ENCODE assay signal across 22 cellular contexts in the genomic region with DNA sequence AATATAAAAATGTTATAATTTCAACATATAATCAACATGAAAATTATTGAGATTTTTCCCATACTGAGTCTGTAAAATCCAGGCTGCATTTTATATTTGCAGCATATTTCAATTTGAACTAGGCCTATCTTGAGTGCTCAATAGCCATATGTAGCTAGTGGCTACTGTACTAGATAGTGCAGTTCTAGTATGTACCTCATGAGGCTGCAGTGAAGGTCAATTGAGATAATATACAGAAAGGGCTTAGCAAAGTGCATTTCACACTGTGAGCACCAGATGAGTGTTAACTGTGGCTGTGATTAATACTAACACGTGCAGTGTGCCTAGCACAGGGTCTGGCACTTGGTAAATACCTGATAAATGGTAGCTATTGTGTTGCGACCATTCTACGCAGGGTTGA. TPM values are rescaled to one million over a fixed set of nuclear protein-coding genes. Genes with fewer than 3 reads are reported as not detected.
A peak's percentile ranks its signal among the peaks of the same experiment; 100 is the strongest.
DNase-seq lines count a peak whose midpoint lies in the region; ATAC-seq, FAIRE-seq and TF ChIP-seq lines count a peak whose summit lies in the region.
"Had no signal": no experiment of that assay in that cellular context is flagged by ENCODE, and none has a peak within 500 bp of the region (broad histone marks: within the 10 kb centered on the region; RNA-seq: fewer than 3 reads in every experiment).

No MANE protein-coding gene starts in this region.

- H3K4me3 ChIP-seq in AG04450 (ENCODE audit: low read depth, low read length) (no peak overlapping the region), RWPE2 (ENCODE audit: severe bottlenecking) (no peak overlapping the region), esophagus muscularis mucosa (no peak overlapping the region)
- H3K4me3 ChIP-seq: BLaER1 had no signal

- H3K4me1 Mint-ChIP-seq in activated naive CD4-positive, alpha-beta T cell treated with anti-CD3 and anti-CD28 coated beads, Interleukin-2, amount 10 ng/mL, durations not matched to agents 7 days and 5 days = peaks cover under 1% of the 10 kb centered on the region
- peaks cover under 1% of the 10 kb centered on the region for H3K4me1 Mint-ChIP-seq in activated T-helper 2 cell treated with anti-CD3 and anti-CD28 coated beads, Interferon-gamma antibody, Interleukin-2, Interleukin-4, amounts not matched to agents 10 μg/mL and 5 μg/mL and 100 μg/mL, durations not matched to agents 14 hours and 24 hours and 36 hours (ENCODE audit: low read depth)

- H3K27me3 Mint-ChIP-seq in activated naive CD4-positive, alpha-beta T cell treated with anti-CD3 and anti-CD28 coated beads, Interleukin-2, amount 10 ng/mL, durations not matched to agents 7 days and 5 days = peaks cover 54% of the 10 kb centered on the region
- peaks cover 33% of the 10 kb centered on the region for H3K27me3 Mint-ChIP-seq in activated T-helper 2 cell treated with anti-CD3 and anti-CD28 coated beads, Interferon-gamma antibody, Interleukin-2, Interleukin-4, amounts not matched to agents 10 μg/mL and 5 μg/mL and 100 μg/mL, durations not matched to agents 14 hours and 24 hours and 36 hours (ENCODE audit: low read depth)

- no peak for TF ChIP-seq EP300 in esophagus muscularis mucosa (IDR thresholded peaks at IDR 0.05)

- H3K9me3 ChIP-seq in AG04450 (ENCODE audit: control insufficient read depth, insufficient read depth, low read length) (no peaks in the 10 kb centered on the region), RWPE2 (ENCODE audit: severe bottlenecking) (no peaks in the 10 kb centered on the region), esophagus muscularis mucosa (no peaks in the 10 kb centered on the region)
- H3K9me3 ChIP-seq: BLaER1 had no signal

- ATAC-seq in RWPE2 (ENCODE audit: low read depth) = peak; percentile 20; the same call in 1 of the 3 replicates
- no peak for ATAC-seq in GM19328 (IDR thresholded peaks at IDR 0.05; ENCODE audit: unreplicated experiment)
- ATAC-seq: Panc1 had no signal

- H3K36me3 Mint-ChIP-seq in activated naive CD4-positive, alpha-beta T cell treated with anti-CD3 and anti-CD28 coated beads, Interleukin-2, amount 10 ng/mL, durations not matched to agents 7 days and 5 days = no peaks in the 10 kb centered on the region
- no peaks in the 10 kb centered on the region for H3K36me3 Mint-ChIP-seq in activated T-helper 2 cell treated with anti-CD3 and anti-CD28 coated beads, Interferon-gamma antibody, Interleukin-2, Interleukin-4, amounts not matched to agents 10 μg/mL and 5 μg/mL and 100 μg/mL, durations not matched to agents 14 hours and 24 hours and 36 hours (ENCODE audit: low read depth)
- H3K36me3 Mint-ChIP-seq: IgD-negative memory B cell had no signal

- no peak overlapping the region for H3K4me3 Mint-ChIP-seq in activated naive CD4-positive, alpha-beta T cell treated with anti-CD3 and anti-CD28 coated beads, Interleukin-2, amount 10 ng/mL, durations not matched to agents 7 days and 5 days
- H3K4me3 Mint-ChIP-seq in activated T-helper 2 cell treated with anti-CD3 and anti-CD28 coated beads, Interferon-gamma antibody, Interleukin-2, Interleukin-4, amounts not matched to agents 10 μg/mL and 5 μg/mL and 100 μg/mL, durations not matched to agents 14 hours and 24 hours and 36 hours (ENCODE audit: low read depth) = no peak overlapping the region
- H3K4me3 Mint-ChIP-seq: CD8-positive, alpha-beta memory T cell; IgD-negative memory B cell had no signal

- 58% methylated on average over 3 of the region's 3 CpGs for WGBS in esophagus muscularis mucosa

- H3K27me3 ChIP-seq in AG04450 (ENCODE audit: control insufficient read depth, insufficient read depth, low read length) = no peaks in the 10 kb centered on the region
- no peaks in the 10 kb centered on the region for H3K27me3 ChIP-seq in RWPE2 (ENCODE audit: insufficient read depth, poor library complexity, severe bottlenecking)
- H3K27me3 ChIP-seq in esophagus muscularis mucosa = no peaks in the 10 kb centered on the region
- H3K27me3 ChIP-seq: BLaER1 had no signal

- no peaks in the 10 kb centered on the region for H3K9me3 Mint-ChIP-seq in activated naive CD4-positive, alpha-beta T cell treated with anti-CD3 and anti-CD28 coated beads, Interleukin-2, amount 10 ng/mL, durations not matched to agents 7 days and 5 days
- H3K9me3 Mint-ChIP-seq in activated T-helper 2 cell treated with anti-CD3 and anti-CD28 coated beads, Interferon-gamma antibody, Interleukin-2, Interleukin-4, amounts not matched to agents 10 μg/mL and 5 μg/mL and 100 μg/mL, durations not matched to agents 14 hours and 24 hours and 36 hours = no peaks in the 10 kb centered on the region
- H3K9me3 Mint-ChIP-seq: IgD-negative memory B cell had no signal

- H3K36me3 ChIP-seq in RWPE2 (ENCODE audit: low read depth) (no peaks in the 10 kb centered on the region), esophagus muscularis mucosa (peaks cover 0 to 47% (median 18%) of the 10 kb centered on the region in 4 donors)
- H3K36me3 ChIP-seq: BLaER1 had no signal

- FAIRE-seq in D721Med (lab: Jason Lieb, UNC) = no peak

- intact Hi-C loops in esophagus muscularis mucosa (cut with DNase I) = no loop called here
- intact Hi-C loops in activated T-helper 2 cell treated with anti-CD3 and anti-CD28 coated beads, Interferon-gamma antibody, Interleukin-2, Interleukin-4, amounts not matched to agents 10 μg/mL and 5 μg/mL and 100 μg/mL, durations not matched to agents 14 hours and 24 hours and 36 hours (cut with micrococcal nuclease) = no loop called here

- DNase-seq in AG04450 (ENCODE audit: low read depth, low spot score) (no peak), D721Med (ENCODE audit: insufficient read length, low spot score) (peak; percentile 16), RWPE2 (ENCODE audit: low spot score) (no peak), esophagus muscularis mucosa (ENCODE audit: extremely low spot score) (no peak), NCI-H1105 treated with DMSO at 0.1 percent for 48 hours (lab: John Stamatoyannopoulos, UW) (no peak)
- no peak for DNase-seq in activated naive CD4-positive, alpha-beta T cell treated with anti-CD3 and anti-CD28 coated beads, Interleukin-2, amount 10 ng/mL, durations not matched to agents 7 days and 5 days
- DNase-seq in activated T-helper 2 cell treated with anti-CD3 and anti-CD28 coated beads, Interferon-gamma antibody, Interleukin-2, Interleukin-4, amounts not matched to agents 10 μg/mL and 5 μg/mL and 100 μg/mL, durations not matched to agents 14 hours and 24 hours and 36 hours (ENCODE audit: low spot score) = no peak
- DNase-seq: CD8-positive, alpha-beta memory T cell; DMS 273 treated with DMSO at 0.1 percent for 48 hours; EL; HCEC 1CT; MV-4-11; NCI-H1436; NCI-H2081; NCI-H226; NCI-H69; SIG-M5 had no signal

- TF ChIP-seq POLR2A in esophagus muscularis mucosa (IDR thresholded peaks at IDR 0.05; ENCODE audit: low read depth) = no peak

- CTCF ChIA-PET in AG04450 (lab: Charles Lee) = interaction anchor here (2.6 kb wide), 1 partner anchor 22 kb away, joined by 8 read pairs; no protein-coding TSS in a partner anchor
- CTCF ChIA-PET in activated naive CD4-positive, alpha-beta T cell treated with anti-CD3 and anti-CD28 coated beads, Interleukin-2, amount 10 ng/mL, durations not matched to agents 7 days and 5 days (lab: Charles Lee) = no interaction called here

- H3K4me1 ChIP-seq in RWPE2 (ENCODE audit: insufficient read depth, poor library complexity, severe bottlenecking) (no peaks in the 10 kb centered on the region), esophagus muscularis mucosa (peaks cover under 1 to 55% (median 49%) of the 10 kb centered on the region in 4 donors)

- POLR2A ChIA-PET in AG04450 (lab: Yijun Ruan, JAX) = no interaction called here

- H3K27ac ChIP-seq in AG04450 (ENCODE audit: low read depth, low read length) (peak overlapping the region; percentile 11), RWPE2 (ENCODE audit: poor library complexity, severe bottlenecking) (no peak overlapping the region), esophagus muscularis mucosa (replicated peaks in 1 of 4) (peak overlapping the region in 3 of 4 donors; percentile 4 to 55 (median 10))
- H3K27ac ChIP-seq: BLaER1 had no signal

- no peak overlapping the region for H3K27ac Mint-ChIP-seq in activated naive CD4-positive, alpha-beta T cell treated with anti-CD3 and anti-CD28 coated beads, Interleukin-2, amount 10 ng/mL, durations not matched to agents 7 days and 5 days
- H3K27ac Mint-ChIP-seq in activated T-helper 2 cell treated with anti-CD3 and anti-CD28 coated beads, Interferon-gamma antibody, Interleukin-2, Interleukin-4, amounts not matched to agents 10 μg/mL and 5 μg/mL and 100 μg/mL, durations not matched to agents 14 hours and 24 hours and 36 hours = no peak overlapping the region
- H3K27ac Mint-ChIP-seq: CD8-positive, alpha-beta memory T cell; IgD-negative memory B cell had no signal

- TF ChIP-seq CTCF in AG04450 (IDR thresholded peaks at IDR 0.05; ENCODE audit: low read depth, low read length) (no peak), D721Med (IDR thresholded peaks at IDR 0.05; ENCODE audit: insufficient read depth, missing control alignments) (no peak), RWPE2 (IDR thresholded peaks at IDR 0.05; ENCODE audit: poor library complexity, severe bottlenecking) (no peak), esophagus muscularis mucosa (IDR thresholded peaks at IDR 0.05) (no peak)

RNA-seq across cellular contexts. Expression of a gene that starts 5.4 kb away (rescaled TPM):
- polyA plus RNA-seq in AG04450 (2011; rRNA removed) = 17.4 and 27.0 TPM in 2 replicates
- 12.6 and 17.5 TPM in 2 replicates for polyA minus RNA-seq in AG04450 (2011; rRNA and poly(A)+ RNA removed)
- total RNA-seq in esophagus muscularis mucosa = 10 to 100 TPM; 12.5 to 36.9 (median 24.9) TPM
- 2.9 and 3.2 TPM in 2 replicates for total RNA-seq in activated T-helper 2 cell treated with anti-CD3 and anti-CD28 coated beads, Interferon-gamma antibody, Interleukin-2, Interleukin-4, amounts not matched to agents 10 μg/mL and 5 μg/mL and 100 μg/mL, durations not matched to agents 14 hours and 24 hours and 36 hours
- total RNA-seq: HT-29 had no signal

RNA-seq across cellular contexts. Expression of a gene that starts 6.9 kb away (rescaled TPM):
- polyA plus RNA-seq in AG04450 (2011; rRNA removed) = 5.3 and 6.6 TPM in 2 replicates
- polyA minus RNA-seq in AG04450 (2011; rRNA and poly(A)+ RNA removed) = 4.7 and 5.1 TPM in 2 replicates
- total RNA-seq in esophagus muscularis mucosa = 10 to 100 TPM; 10.1 to 21.4 (median 12.8) TPM
- total RNA-seq in activated T-helper 2 cell treated with anti-CD3 and anti-CD28 coated beads, Interferon-gamma antibody, Interleukin-2, Interleukin-4, amounts not matched to agents 10 μg/mL and 5 μg/mL and 100 μg/mL, durations not matched to agents 14 hours and 24 hours and 36 hours = not detected in 2 replicates
- total RNA-seq: CD8-positive, alpha-beta memory T cell; HT-29 had no signal
- polyA plus RNA-seq: CD8-positive, alpha-beta memory T cell; IgD-negative memory B cell had no signal

RNA-seq across cellular contexts. Expression of a gene that starts 14.6 kb away (rescaled TPM):
- not detected in 2 replicates for polyA plus RNA-seq in AG04450 (2011; rRNA removed)
- polyA minus RNA-seq in AG04450 (2011; rRNA and poly(A)+ RNA removed) = not detected in 2 replicates
- not detected for total RNA-seq in esophagus muscularis mucosa
- total RNA-seq in activated T-helper 2 cell treated with anti-CD3 and anti-CD28 coated beads, Interferon-gamma antibody, Interleukin-2, Interleukin-4, amounts not matched to agents 10 μg/mL and 5 μg/mL and 100 μg/mL, durations not matched to agents 14 hours and 24 hours and 36 hours = not detected in 2 replicates
- total RNA-seq: CD8-positive, alpha-beta memory T cell; HT-29 had no signal
- polyA plus RNA-seq: CD8-positive, alpha-beta memory T cell; IgD-negative memory B cell had no signal

RNA-seq across cellular contexts. Expression of a gene that starts 18.8 kb away (rescaled TPM):
- 0.37 and 0.47 TPM in 2 replicates for polyA plus RNA-seq in AG04450 (2011; rRNA removed)
- 1.7 TPM in 1 of 2 replicates, not detected in the other for polyA minus RNA-seq in AG04450 (2011; rRNA and poly(A)+ RNA removed)
- 1 to 10 TPM in 3 of 4 donors, under 1 TPM in 1; 0.78 to 2.9 (median 1.9) TPM for total RNA-seq in esophagus muscularis mucosa
- total RNA-seq in activated T-helper 2 cell treated with anti-CD3 and anti-CD28 coated beads, Interferon-gamma antibody, Interleukin-2, Interleukin-4, amounts not matched to agents 10 μg/mL and 5 μg/mL and 100 μg/mL, durations not matched to agents 14 hours and 24 hours and 36 hours = not detected in 2 replicates
- total RNA-seq: CD8-positive, alpha-beta memory T cell; HT-29 had no signal
- polyA plus RNA-seq: CD8-positive, alpha-beta memory T cell had no signal

RNA-seq across cellular contexts. Expression of a gene that starts 36.8 kb away (rescaled TPM):
- 174 and 182 TPM in 2 replicates for polyA plus RNA-seq in AG04450 (2011; rRNA removed)
- polyA minus RNA-seq in AG04450 (2011; rRNA and poly(A)+ RNA removed) = 69.7 and 73.5 TPM in 2 replicates
- total RNA-seq in esophagus muscularis mucosa = 10 to 100 TPM; 44.6 to 68.1 (median 53.9) TPM
- total RNA-seq in activated T-helper 2 cell treated with anti-CD3 and anti-CD28 coated beads, Interferon-gamma antibody, Interleukin-2, Interleukin-4, amounts not matched to agents 10 μg/mL and 5 μg/mL and 100 μg/mL, durations not matched to agents 14 hours and 24 hours and 36 hours = 241 and 259 TPM in 2 replicates

Comparison
In these comparisons a context has a peak if more than half of its experiments do, and no peak if none do; other contexts are left out.
1. RNA of a gene that starts 6.9 kb away (total RNA-seq): 10.1 to 21.4 TPM in esophagus muscularis mucosa; not detected in activated T-helper 2 cell treated with anti-CD3 and anti-CD28 coated beads, Interferon-gamma antibody, Interleukin-2, Interleukin-4, amounts not matched to agents 10 μg/mL and 5 μg/mL and 100 μg/mL, durations not matched to agents 14 hours and 24 hours and 36 hours; every median in the first group is over 10 times any median in the second.